In the genomic region with DNA sequence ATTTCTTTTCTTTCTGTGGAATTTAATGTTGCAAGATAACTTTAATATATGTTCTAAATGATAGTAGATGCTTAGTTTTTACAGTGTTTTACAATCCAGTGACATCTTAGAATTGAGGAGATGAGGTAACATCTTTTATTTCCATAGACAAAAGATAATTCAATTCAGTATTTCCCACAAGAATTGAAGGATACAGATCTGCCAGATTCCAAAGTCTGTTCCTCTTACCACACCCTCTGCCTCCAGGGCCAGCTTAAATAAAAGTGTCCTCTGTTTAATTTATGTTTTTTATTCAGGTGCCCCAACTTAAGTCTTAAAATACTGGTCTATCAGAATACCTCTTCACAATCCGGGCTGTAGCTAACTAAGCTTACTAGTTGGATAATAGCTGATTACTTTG, we compare ENCODE assay signal across 19 cellular contexts. TPM values are rescaled to one million over a fixed set of nuclear protein-coding genes. Genes with fewer than 3 reads are reported as not detected.
DNase-seq lines count a peak whose midpoint lies in the region; ATAC-seq and TF ChIP-seq lines count a peak whose summit lies in the region.
"Had no signal": no experiment of that assay in that cellular context is flagged by ENCODE, and none has a peak within 500 bp of the region (broad histone marks: within the 10 kb centered on the region; RNA-seq: fewer than 3 reads in every experiment).

No MANE protein-coding gene starts in this region.

- CTCF ChIA-PET in activated CD4-positive, alpha-beta T cell treated with anti-CD3 and anti-CD28 coated beads for 36 hours (lab: Charles Lee), result interaction anchor here (0.9 to 2.3 kb wide), 2 partner anchors 11 to 23 kb away, joined by 4 to 14 read pairs; no protein-coding TSS in a partner anchor

- H3K9me3 Mint-ChIP-seq in activated CD4-positive, alpha-beta T cell treated with anti-CD3 and anti-CD28 coated beads for 36 hours (ENCODE audit: low read depth), result no peaks in the 10 kb centered on the region
- no peaks in the 10 kb centered on the region for H3K9me3 Mint-ChIP-seq in activated T-helper 17 cell treated with anti-CD3 and anti-CD28 coated beads, Interleukin-2, amount 50 U/mL, for 72 hours
- H3K9me3 Mint-ChIP-seq: immature natural killer cell, naive B cell had no signal

- TF ChIP-seq CTCF in mucosa of descending colon (IDR thresholded peaks at IDR 0.05), result no peak

- no peak overlapping the region for H3K9ac ChIP-seq in GM23248

- no peak overlapping the region for H2AFZ ChIP-seq in GM23248

- H3K9me3 ChIP-seq in GM23248 (ENCODE audit: low read depth) (no peaks in the 10 kb centered on the region), mucosa of descending colon (no peaks in the 10 kb centered on the region)
- H3K9me3 ChIP-seq: ascending aorta, heart left ventricle, prostate gland, thyroid gland had no signal

- no peaks in the 10 kb centered on the region for H3K27me3 Mint-ChIP-seq in activated CD4-positive, alpha-beta T cell treated with anti-CD3 and anti-CD28 coated beads for 36 hours
- no peaks in the 10 kb centered on the region for H3K27me3 Mint-ChIP-seq in activated T-helper 17 cell treated with anti-CD3 and anti-CD28 coated beads, Interleukin-2, amount 50 U/mL, for 72 hours
- H3K27me3 Mint-ChIP-seq: naive B cell had no signal

- no peak overlapping the region for H3K27ac ChIP-seq in GM23248
- H3K27ac ChIP-seq: ascending aorta, heart left ventricle, prostate gland, thyroid gland, VCaP had no signal

- peak overlapping the region; percentile 11 for H3K4me2 ChIP-seq in GM23248 (ENCODE audit: unreplicated experiment)

- intact Hi-C loops in activated CD4-positive, alpha-beta T cell treated with anti-CD3 and anti-CD28 coated beads for 36 hours (cut with DNase I, micrococcal nuclease), result loop anchor here in 1 of 2 experiments (10.0 kb wide), 1 partner anchor 914 kb away; no protein-coding TSS in a partner anchor
- intact Hi-C loops in mucosa of descending colon (cut with DNase I, micrococcal nuclease), result no loop called here

- peaks cover 37% of the 10 kb centered on the region for H3K36me3 Mint-ChIP-seq in activated CD4-positive, alpha-beta T cell treated with anti-CD3 and anti-CD28 coated beads for 36 hours (ENCODE audit: low read depth)
- H3K36me3 Mint-ChIP-seq in activated T-helper 17 cell treated with anti-CD3 and anti-CD28 coated beads, Interleukin-2, amount 50 U/mL, for 72 hours (ENCODE audit: low read depth), result peaks cover 62% of the 10 kb centered on the region
- H3K36me3 Mint-ChIP-seq: immature natural killer cell, naive B cell had no signal

- WGBS in GM23248 (ENCODE audit: low coverage in 1 of 2, low lambda C conversion rate in 2 of 2, missing lambda C conversion rate in 2 of 2), 2 experiments, result 92 to 96% methylated on average over 1 of the region's 1 CpG

- peak overlapping the region; percentile 45 for H3K27ac Mint-ChIP-seq in activated CD4-positive, alpha-beta T cell treated with anti-CD3 and anti-CD28 coated beads for 36 hours
- H3K27ac Mint-ChIP-seq in activated T-helper 17 cell treated with anti-CD3 and anti-CD28 coated beads, Interleukin-2, amount 50 U/mL, for 72 hours, result peak overlapping the region; percentile 18

- no peak overlapping the region for H3K4me3 ChIP-seq in GM23248
- no peak overlapping the region for H3K4me3 ChIP-seq in mucosa of descending colon
- H3K4me3 ChIP-seq: ascending aorta, heart left ventricle, prostate gland, thyroid gland had no signal

- no peaks in the 10 kb centered on the region for H3K36me3 ChIP-seq in GM23248 (ENCODE audit: low read depth)
- no peaks in the 10 kb centered on the region for H3K36me3 ChIP-seq in mucosa of descending colon (ENCODE audit: low read depth)
- H3K36me3 ChIP-seq: ascending aorta, heart left ventricle, prostate gland, thyroid gland had no signal

- H3K27me3 ChIP-seq in GM23248 (replicated peaks; ENCODE audit: insufficient read depth), result no peaks in the 10 kb centered on the region
- H3K27me3 ChIP-seq: ascending aorta, heart left ventricle, thyroid gland had no signal

- peaks cover 78% of the 10 kb centered on the region for H3K4me1 Mint-ChIP-seq in activated CD4-positive, alpha-beta T cell treated with anti-CD3 and anti-CD28 coated beads for 36 hours
- H3K4me1 Mint-ChIP-seq in activated T-helper 17 cell treated with anti-CD3 and anti-CD28 coated beads, Interleukin-2, amount 50 U/mL, for 72 hours, result peaks cover 50% of the 10 kb centered on the region

- DNase-seq in activated CD4-positive, alpha-beta T cell treated with anti-CD3 and anti-CD28 coated beads for 36 hours, result no peak
- DNase-seq in activated CD4-positive, alpha-beta T cell treated with anti-CD3 and anti-CD28 coated beads, Interleukin-2, amount 50 U/mL, for 4 hours, result no peak
- no peak for DNase-seq in GM23248
- DNase-seq in mucosa of descending colon, result no peak
- DNase-seq in CD1c-positive myeloid dendritic cell (ENCODE audit: extremely low spot score), result no peak
- no peak for DNase-seq in retina
- DNase-seq: activated effector memory CD4-positive, alpha-beta T cell treated with anti-CD3 and anti-CD28 coated beads, Interleukin-2, amount 50 U/mL, for 16 hours; effector CD8-positive, alpha-beta T cell; heart left ventricle; immature natural killer cell; naive B cell; RPMI8226; small intestine; thyroid gland had no signal

- no peaks in the 10 kb centered on the region for H3K9me2 ChIP-seq in GM23248 (ENCODE audit: insufficient read depth)

- in situ Hi-C loops in GM23248 (cut with MboI), result no loop called here

- ATAC-seq in activated CD4-positive, alpha-beta T cell treated with anti-CD3 and anti-CD28 coated beads for 36 hours, result no peak
- ATAC-seq in activated T-helper 17 cell treated with anti-CD3 and anti-CD28 coated beads, Interleukin-2, amount 50 U/mL, for 72 hours (replicated peaks), result no peak
- ATAC-seq in mucosa of descending colon, result peak; percentile 23
- no peak for ATAC-seq in HG03135 (IDR thresholded peaks at IDR 0.05; ENCODE audit: unreplicated experiment)
- ATAC-seq: heart left ventricle had no signal

- POLR2A ChIA-PET in activated CD4-positive, alpha-beta T cell treated with anti-CD3 and anti-CD28 coated beads for 36 hours (lab: Charles Lee), result no interaction called here

- peaks cover 10% of the 10 kb centered on the region; the same call in 1 of the 2 replicates for H3F3A ChIP-seq in GM23248 (ENCODE audit: insufficient read depth)

- H3K79me2 ChIP-seq in GM23248 (ENCODE audit: insufficient read depth), result peaks cover 100% of the 10 kb centered on the region

- H4K20me1 ChIP-seq in GM23248 (ENCODE audit: insufficient read depth), result peaks cover 8% of the 10 kb centered on the region; the same call in 1 of the 2 replicates

- H3K4me1 ChIP-seq in GM23248 (ENCODE audit: insufficient read depth) (peaks cover 57% of the 10 kb centered on the region), mucosa of descending colon (ENCODE audit: low read depth) (peaks cover 43% of the 10 kb centered on the region)

- H3K4me3 Mint-ChIP-seq in activated CD4-positive, alpha-beta T cell treated with anti-CD3 and anti-CD28 coated beads for 36 hours, result no peak overlapping the region
- no peak overlapping the region for H3K4me3 Mint-ChIP-seq in activated T-helper 17 cell treated with anti-CD3 and anti-CD28 coated beads, Interleukin-2, amount 50 U/mL, for 72 hours
- H3K4me3 Mint-ChIP-seq: immature natural killer cell had no signal

RNA-seq across cellular contexts. Expression of gene STT3B, which starts 6.5 kb away (rescaled TPM):
- total RNA-seq in activated CD4-positive, alpha-beta T cell treated with anti-CD3 and anti-CD28 coated beads for 36 hours, result 100 to 1,000 TPM; 104 to 148 TPM
- 174 and 234 TPM in 2 replicates for total RNA-seq in GM23248 (2014; rRNA removed; shearing (Covaris generic))
- 80.7 and 81.5 TPM in 2 replicates for polyA plus RNA-seq in GM23248 (2016; fragmentation: Nextera tagmentation; extraction: Ambion mirVana)
- 100 to 1,000 TPM in 1 of 2 donors, 10 to 100 TPM in 1; 88.9 to 155 TPM for total RNA-seq in activated T-helper 17 cell treated with anti-CD3 and anti-CD28 coated beads, Interleukin-2, amount 50 U/mL, for 72 hours
- 100 to 1,000 TPM in 1 of 3 donors, 10 to 100 TPM in 2; 86.0 to 118 (median 94.3) TPM for total RNA-seq in mucosa of descending colon
